In genomic region chr4:149791836-149792235, GRCh38 we compare ENCODE assay signal across 32 cellular contexts. TPM values are rescaled to one million over a fixed set of nuclear protein-coding genes. Genes with fewer than 3 reads are reported as not detected.
"Had no signal": no experiment of that assay in that cellular context is flagged by ENCODE, and none has a peak within 500 bp of the region (broad histone marks: within the 10 kb centered on the region; RNA-seq: fewer than 3 reads in every experiment).

No MANE protein-coding gene starts in this region.

- H3K27me3 ChIP-seq: colonic mucosa, esophagus squamous epithelium, gastrocnemius medialis, heart right ventricle, left lung had no signal

- ATAC-seq: effector memory CD8-positive, alpha-beta T cell; esophagus mucosa; gastrocnemius medialis; heart right ventricle; left cardiac atrium; left lung; left ventricle myocardium superior; lower lobe of right lung; naive thymus-derived CD4-positive, alpha-beta T cell had no signal

- H3K36me3 ChIP-seq: colonic mucosa, esophagus squamous epithelium, gastrocnemius medialis, heart right ventricle, left lung, lower lobe of right lung had no signal

- H3K4me1 ChIP-seq: colonic mucosa, esophagus squamous epithelium, gastrocnemius medialis, left lung, lower lobe of right lung had no signal

- DNase-seq: colonic mucosa; cortex of kidney; effector CD8-positive, alpha-beta T cell; effector memory CD8-positive, alpha-beta T cell; endodermal cell; erythroblast; esophagus squamous epithelium; foreskin fibroblast; foreskin melanocyte; gastrocnemius medialis; glutamatergic neuron; head of caudate nucleus; heart right ventricle; hippocampal formation; left cardiac atrium; left lung; left ventricle myocardium superior; lower lobe of right lung; mesenchymal stem cell; naive thymus-derived CD4-positive, alpha-beta T cell had no signal

- H3K9me3 ChIP-seq: colonic mucosa, esophagus squamous epithelium, gastrocnemius medialis, heart right ventricle, left lung, lower lobe of right lung had no signal

- H3K4me3 ChIP-seq: colonic mucosa, esophagus squamous epithelium, gastrocnemius medialis, heart right ventricle, left lung, lower lobe of right lung had no signal

- H3K27ac ChIP-seq: colonic mucosa, epithelial cell of prostate, esophagus squamous epithelium, gastrocnemius medialis, heart right ventricle, left lung, lower lobe of right lung had no signal

RNA-seq across cellular contexts. Expression of gene IQCM, which starts 23.8 kb away (rescaled TPM):
- total RNA-seq: chondrocyte; dermis microvascular lymphatic vessel endothelial cell; endodermal cell; esophagus mucosa; esophagus squamous epithelium; fibroblast of lung; glomerular endothelial cell; heart right ventricle; kidney epithelial cell; left cardiac atrium; left lung; left ventricle myocardium superior; lower leg skin; lower lobe of right lung; lung microvascular endothelial cell; mesenteric fat pad; mucosa of gallbladder; naive thymus-derived CD4-positive, alpha-beta T cell had no signal
- polyA plus RNA-seq: fibroblast of lung; heart right ventricle; keratinocyte; naive thymus-derived CD4-positive, alpha-beta T cell had no signal
